ENCODE assay signal across 14 cellular contexts in genomic region chr19:18085702-18086457, GRCh38. TPM values are rescaled to one million over a fixed set of nuclear protein-coding genes. Genes with fewer than 3 reads are reported as not detected.
DNase-seq lines count a peak whose midpoint lies in the region; ATAC-seq and TF ChIP-seq lines count a peak whose summit lies in the region.
"Had no signal": no experiment of that assay in that cellular context is flagged by ENCODE, and none has a peak within 500 bp of the region (broad histone marks: within the 10 kb centered on the region; RNA-seq: fewer than 3 reads in every experiment).

No MANE protein-coding gene starts in this region.

- no peaks in the 10 kb centered on the region for H3K4me1 ChIP-seq in MM.1S (ENCODE audit: low read length)
- H3K4me1 ChIP-seq: breast epithelium had no signal

- H3K4me2 ChIP-seq in MM.1S (ENCODE audit: low read depth, low read length), result peak overlapping the region; percentile 89

- H3K9me2 ChIP-seq in MM.1S (replicated peaks; ENCODE audit: insufficient read depth, low read length), result no peaks in the 10 kb centered on the region

- peak overlapping the region; percentile 85; the same call in 1 of the 2 replicates for H3K9ac ChIP-seq in MM.1S (ENCODE audit: low read length)

- H3K9me3 ChIP-seq in MM.1S (replicated peaks; ENCODE audit: insufficient read depth, low read length), result no peaks in the 10 kb centered on the region
- H3K9me3 ChIP-seq: breast epithelium, left lung, MG63, thoracic aorta had no signal

- H3K4me3 ChIP-seq in MM.1S (ENCODE audit: low read length), result peak overlapping the region; percentile 87
- H3K4me3 ChIP-seq: MG63 had no signal

- H3K27me3 Mint-ChIP-seq in activated T-cell treated with anti-CD3 and anti-CD28 coated beads, Interleukin-2, amount 50 U/mL, for 24 hours, result no peaks in the 10 kb centered on the region
- no peaks in the 10 kb centered on the region for H3K27me3 Mint-ChIP-seq in activated naive CD8-positive, alpha-beta T cell treated with anti-CD3 and anti-CD28 coated beads, Interleukin-2, amount 10 ng/mL, durations not matched to agents 7 days and 5 days

- H3K79me2 ChIP-seq in MM.1S (ENCODE audit: low read length), result no peaks in the 10 kb centered on the region

- peak overlapping the region; percentile 95; the same call in 1 of the 2 replicates for H2AFZ ChIP-seq in MM.1S (ENCODE audit: low read length)

- peaks cover 3% of the 10 kb centered on the region; the same call in 1 of the 2 replicates for H3F3A ChIP-seq in MM.1S (ENCODE audit: insufficient read depth, low read length)

- ATAC-seq in activated naive CD8-positive, alpha-beta T cell treated with anti-CD3 and anti-CD28 coated beads, Interleukin-2, amount 10 ng/mL, durations not matched to agents 7 days and 5 days (ENCODE audit: low read depth), result no peak
- no peak for ATAC-seq in stimulated activated effector memory CD8-positive, alpha-beta T cell treated with anti-CD3 and anti-CD28 coated beads, Interleukin-12 subunit alpha, Interleukin-12 subunit beta, amount 100 ng/mL, for 72 hours
- ATAC-seq in HG03342 (IDR thresholded peaks at IDR 0.05; ENCODE audit: unreplicated experiment), result no peak

- no peaks in the 10 kb centered on the region for H4K20me1 ChIP-seq in MM.1S (ENCODE audit: insufficient read depth, low read length)

- H3K27ac ChIP-seq in MM.1S (ENCODE audit: low read length), result no peak overlapping the region
- H3K27ac ChIP-seq: breast epithelium, thoracic aorta had no signal

- no peaks in the 10 kb centered on the region for H3K27me3 ChIP-seq in MM.1S (replicated peaks; ENCODE audit: insufficient read depth, low read length)
- H3K27me3 ChIP-seq: breast epithelium, left lung had no signal

- TF ChIP-seq CTCF in MM.1S (IDR thresholded peaks at IDR 0.05; ENCODE audit: low read length), result no peak

- H3K4me3 Mint-ChIP-seq in activated T-cell treated with anti-CD3 and anti-CD28 coated beads, Interleukin-2, amount 50 U/mL, for 24 hours, result peak overlapping the region; percentile 95
- H3K4me3 Mint-ChIP-seq in activated naive CD8-positive, alpha-beta T cell treated with anti-CD3 and anti-CD28 coated beads, Interleukin-2, amount 10 ng/mL, durations not matched to agents 7 days and 5 days, result peak overlapping the region; percentile 99
- peak overlapping the region; percentile 94 for H3K4me3 Mint-ChIP-seq in stimulated activated effector memory CD8-positive, alpha-beta T cell treated with anti-CD3 and anti-CD28 coated beads, Interleukin-12 subunit alpha, Interleukin-12 subunit beta, amount 100 ng/mL, for 72 hours

- H3K27ac Mint-ChIP-seq in activated T-cell treated with anti-CD3 and anti-CD28 coated beads, Interleukin-2, amount 50 U/mL, for 24 hours, result peak overlapping the region; percentile 99
- peak overlapping the region; percentile 99 for H3K27ac Mint-ChIP-seq in activated naive CD8-positive, alpha-beta T cell treated with anti-CD3 and anti-CD28 coated beads, Interleukin-2, amount 10 ng/mL, durations not matched to agents 7 days and 5 days
- peak overlapping the region; percentile 98 for H3K27ac Mint-ChIP-seq in stimulated activated effector memory CD8-positive, alpha-beta T cell treated with anti-CD3 and anti-CD28 coated beads, Interleukin-12 subunit alpha, Interleukin-12 subunit beta, amount 100 ng/mL, for 72 hours

- H3K36me3 Mint-ChIP-seq in activated T-cell treated with anti-CD3 and anti-CD28 coated beads, Interleukin-2, amount 50 U/mL, for 24 hours (ENCODE audit: low read depth), result peaks cover 24% of the 10 kb centered on the region
- peaks cover 26% of the 10 kb centered on the region for H3K36me3 Mint-ChIP-seq in activated naive CD8-positive, alpha-beta T cell treated with anti-CD3 and anti-CD28 coated beads, Interleukin-2, amount 10 ng/mL, durations not matched to agents 7 days and 5 days
- peaks cover 59% of the 10 kb centered on the region for H3K36me3 Mint-ChIP-seq in stimulated activated effector memory CD8-positive, alpha-beta T cell treated with anti-CD3 and anti-CD28 coated beads, Interleukin-12 subunit alpha, Interleukin-12 subunit beta, amount 100 ng/mL, for 72 hours

- DNase-seq in activated T-cell treated with anti-CD3 and anti-CD28 coated beads, Interleukin-2, amount 50 U/mL, for 24 hours, result no peak
- DNase-seq in activated T-cell treated with anti-CD3 and anti-CD28 coated beads, Interleukin-2, amount 50 U/mL, for 1 hour, result no peak
- no peak for DNase-seq in MM.1S
- no peak for DNase-seq in activated naive CD8-positive, alpha-beta T cell treated with anti-CD3 and anti-CD28 coated beads, Interleukin-2, amount 10 ng/mL, durations not matched to agents 7 days and 5 days
- DNase-seq in stimulated activated effector memory CD8-positive, alpha-beta T cell treated with anti-CD3 and anti-CD28 coated beads, Interleukin-12 subunit alpha, Interleukin-12 subunit beta, amount 100 ng/mL, for 72 hours (ENCODE audit: low spot score in 2 of 2), result no peak
- no peak for DNase-seq in AG08396 (ENCODE audit: low spot score)
- DNase-seq in NCI-H524 (lab: John Stamatoyannopoulos, UW), result no peak
- DNase-seq: left lung, MG63, NCI-H2081 had no signal

- H3K9me3 Mint-ChIP-seq in activated T-cell treated with anti-CD3 and anti-CD28 coated beads, Interleukin-2, amount 50 U/mL, for 24 hours, result peaks cover 4% of the 10 kb centered on the region
- H3K9me3 Mint-ChIP-seq in activated naive CD8-positive, alpha-beta T cell treated with anti-CD3 and anti-CD28 coated beads, Interleukin-2, amount 10 ng/mL, durations not matched to agents 7 days and 5 days, result peaks cover 10% of the 10 kb centered on the region
- H3K9me3 Mint-ChIP-seq in stimulated activated effector memory CD8-positive, alpha-beta T cell treated with anti-CD3 and anti-CD28 coated beads, Interleukin-12 subunit alpha, Interleukin-12 subunit beta, amount 100 ng/mL, for 72 hours, result peaks cover 4% of the 10 kb centered on the region

- H3K36me3 ChIP-seq in MM.1S (replicated peaks; ENCODE audit: insufficient read depth, low read length), result no peaks in the 10 kb centered on the region
- H3K36me3 ChIP-seq: breast epithelium, left lung, MG63, thoracic aorta had no signal

- POLR2A ChIA-PET in activated naive CD8-positive, alpha-beta T cell treated with anti-CD3 and anti-CD28 coated beads, Interleukin-2, amount 10 ng/mL, durations not matched to agents 7 days and 5 days (lab: Charles Lee), result interaction anchor here (0.7 to 4.1 kb wide), 4 partner anchors 12 to 562 kb away, joined by 3 to 35 read pairs (median 13); partner anchors contain the start of gene MAST3

- peaks cover 58% of the 10 kb centered on the region for H3K4me1 Mint-ChIP-seq in activated T-cell treated with anti-CD3 and anti-CD28 coated beads, Interleukin-2, amount 50 U/mL, for 24 hours (ENCODE audit: low read depth)
- H3K4me1 Mint-ChIP-seq in activated naive CD8-positive, alpha-beta T cell treated with anti-CD3 and anti-CD28 coated beads, Interleukin-2, amount 10 ng/mL, durations not matched to agents 7 days and 5 days, result peaks cover 58% of the 10 kb centered on the region
- peaks cover 66% of the 10 kb centered on the region for H3K4me1 Mint-ChIP-seq in stimulated activated effector memory CD8-positive, alpha-beta T cell treated with anti-CD3 and anti-CD28 coated beads, Interleukin-12 subunit alpha, Interleukin-12 subunit beta, amount 100 ng/mL, for 72 hours

RNA-seq across cellular contexts. Expression of gene IL12RB1, which starts 0.9 kb away (rescaled TPM):
- total RNA-seq in activated naive CD8-positive, alpha-beta T cell treated with anti-CD3 and anti-CD28 coated beads, Interleukin-2, amount 10 ng/mL, durations not matched to agents 7 days and 5 days, result 10 to 100 TPM; 52.5 to 56.4 TPM
- total RNA-seq: renal cortical epithelial cell had no signal

RNA-seq across cellular contexts. Expression of gene MAST3, which starts 11.7 kb away (rescaled TPM):
- total RNA-seq in activated naive CD8-positive, alpha-beta T cell treated with anti-CD3 and anti-CD28 coated beads, Interleukin-2, amount 10 ng/mL, durations not matched to agents 7 days and 5 days, result 10 to 100 TPM; 36.7 to 38.3 TPM
